ENCODE assay signal across 1 cellular context in the genomic region with DNA sequence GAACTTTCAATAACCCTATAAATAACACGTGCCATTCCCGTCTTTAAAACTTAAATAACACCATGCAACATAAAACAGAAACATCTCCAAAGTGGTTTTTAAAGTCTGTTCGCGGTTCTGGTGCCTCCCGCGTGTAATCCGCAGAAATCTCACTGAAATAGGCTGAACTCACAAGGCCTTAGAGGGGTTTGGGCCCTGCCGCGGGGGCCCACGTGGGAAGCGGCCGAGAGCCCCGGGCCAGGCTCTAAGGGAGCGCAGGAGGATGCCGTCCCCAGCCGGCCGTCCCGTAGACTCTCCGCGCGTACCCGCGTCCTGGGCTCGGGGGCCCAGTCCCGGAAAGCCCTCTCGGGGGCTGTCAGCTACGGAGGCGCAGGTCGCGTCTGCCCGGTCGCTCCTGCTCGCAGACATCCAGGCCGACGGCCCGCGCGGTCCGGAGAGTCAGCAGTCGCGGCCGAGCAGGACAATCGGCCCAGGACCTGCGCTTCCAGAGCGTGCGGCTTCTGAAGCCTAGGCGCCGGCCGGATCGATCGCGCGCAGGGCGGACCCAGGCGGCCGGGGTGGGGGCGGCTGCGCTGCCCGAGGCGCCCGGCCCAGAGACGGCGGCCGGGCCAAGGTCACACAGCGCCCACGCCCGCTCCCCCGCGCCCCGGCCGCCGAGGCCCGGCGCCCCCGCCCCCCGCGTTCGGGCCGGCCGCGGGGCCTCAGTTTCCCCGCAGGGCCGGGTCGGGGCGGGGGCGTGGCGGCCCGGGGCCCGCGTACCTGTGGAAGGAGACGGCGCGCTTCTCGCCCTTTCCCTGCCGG.
A peak's percentile ranks its signal among the peaks of the same experiment; 100 is the strongest.
TF ChIP-seq lines count a peak whose summit lies in the region.

No MANE protein-coding gene starts in this region.

TF ChIP-seq in GM12878, 131 proteins besides CTCF, POLR2A, EP300 and RAD21 (continued from another document):
- TF ChIP-seq, protein P1, sequence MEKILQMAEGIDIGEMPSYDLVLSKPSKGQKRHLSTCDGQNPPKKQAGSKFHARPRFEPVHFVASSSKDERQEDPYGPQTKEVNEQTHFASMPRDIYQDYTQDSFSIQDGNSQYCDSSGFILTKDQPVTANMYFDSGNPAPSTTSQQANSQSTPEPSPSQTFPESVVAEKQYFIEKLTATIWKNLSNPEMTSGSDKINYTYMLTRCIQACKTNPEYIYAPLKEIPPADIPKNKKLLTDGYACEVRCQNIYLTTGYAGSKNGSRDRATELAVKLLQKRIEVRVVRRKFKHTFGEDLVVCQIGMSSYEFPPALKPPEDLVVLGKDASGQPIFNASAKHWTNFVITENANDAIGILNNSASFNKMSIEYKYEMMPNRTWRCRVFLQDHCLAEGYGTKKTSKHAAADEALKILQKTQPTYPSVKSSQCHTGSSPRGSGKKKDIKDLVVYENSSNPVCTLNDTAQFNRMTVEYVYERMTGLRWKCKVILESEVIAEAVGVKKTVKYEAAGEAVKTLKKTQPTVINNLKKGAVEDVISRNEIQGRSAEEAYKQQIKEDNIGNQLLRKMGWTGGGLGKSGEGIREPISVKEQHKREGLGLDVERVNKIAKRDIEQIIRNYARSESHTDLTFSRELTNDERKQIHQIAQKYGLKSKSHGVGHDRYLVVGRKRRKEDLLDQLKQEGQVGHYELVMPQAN (conservative IDR thresholded peaks at IDR 0.05) = peak; percentile 56; the same call in 1 of the 2 replicates
